In the genomic region with DNA sequence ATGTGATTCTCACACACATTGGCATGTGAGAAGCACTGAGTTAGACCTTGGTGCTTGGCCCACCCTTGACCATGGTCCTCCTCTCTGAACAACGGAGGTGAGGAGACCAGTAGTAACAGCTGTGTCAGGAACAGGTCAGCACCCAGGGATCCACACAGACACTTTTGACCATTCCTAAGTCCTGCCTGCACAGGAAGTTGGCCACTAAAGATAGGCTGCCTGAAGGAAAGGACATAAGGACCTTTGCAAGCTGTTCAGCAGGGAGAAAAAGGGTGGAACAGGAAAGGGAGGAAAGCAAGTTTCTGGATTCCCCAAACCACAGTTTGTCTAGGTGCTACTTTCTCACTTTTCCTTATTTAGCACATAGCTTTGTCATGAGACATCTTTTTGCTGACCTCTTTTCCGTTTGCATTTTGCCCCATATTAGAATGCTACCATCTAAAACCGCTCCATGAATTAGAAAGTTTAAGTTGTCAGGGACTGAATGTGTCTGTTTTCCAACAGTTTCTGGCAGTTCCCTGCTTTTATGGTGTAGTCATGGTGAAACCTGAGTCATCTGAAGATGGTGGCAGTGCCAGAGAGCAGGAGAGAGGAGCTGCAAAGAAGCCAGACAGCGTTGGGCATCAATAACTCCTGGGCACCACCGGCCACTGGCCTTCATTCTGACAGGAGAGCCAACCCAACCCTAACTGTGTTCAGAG, we compare ENCODE assay signal across 8 cellular contexts. TPM values are rescaled to one million over a fixed set of nuclear protein-coding genes. Genes with fewer than 3 reads are reported as not detected.
DNase-seq lines count a peak whose midpoint lies in the region; TF ChIP-seq lines count a peak whose summit lies in the region.

No MANE protein-coding gene starts in this region.

- CTCF ChIA-PET in A673 (lab: Charles Lee): interaction anchor here (0.6 kb wide), 1 partner anchor 1515 kb away, joined by 3 read pairs; no protein-coding TSS in a partner anchor

- TF ChIP-seq CTCF in A673 (conservative IDR thresholded peaks at IDR 0.05; ENCODE audit: low read depth, low read length): no peak
- TF ChIP-seq CTCF in breast epithelium (IDR thresholded peaks at IDR 0.05): no peak

- H3K9me3 ChIP-seq in A673 (ENCODE audit: low read depth, low read length, poor library complexity, severe bottlenecking) (no peaks in the 10 kb centered on the region), HUES64 (ENCODE audit: insufficient read depth, low read depth, low read length) (no peaks in the 10 kb centered on the region; the same call in 1 of the 2 replicates), breast epithelium (no peaks in the 10 kb centered on the region)

- intact Hi-C loops in A673 (cut with micrococcal nuclease; ENCODE audit: unreplicated experiment): no loop called here
- intact Hi-C loops in breast epithelium (cut with DNase I; ENCODE audit: low total_unique reads): no loop called here

- peak overlapping the region; percentile 55 for H3K27ac ChIP-seq in A673 (ENCODE audit: low read depth, low read length, poor library complexity, severe bottlenecking)
- H3K27ac ChIP-seq in HUES64 (ENCODE audit: low read depth, low read length): no peak overlapping the region
- H3K27ac ChIP-seq in breast epithelium: peak overlapping the region in 1 of 2 donors; percentile 33

- H3K9ac ChIP-seq in HUES64 (ENCODE audit: low read depth, low read length): no peak overlapping the region

- BruUV-seq in A673 (replicated peaks; lab: Mats Ljungman, UMichigan): no TSS peak

- no peaks in the 10 kb centered on the region for H3K27me3 ChIP-seq in A673 (replicated peaks; ENCODE audit: insufficient read depth, low read depth, low read length, poor library complexity)
- peaks cover 17% of the 10 kb centered on the region for H3K27me3 ChIP-seq in HUES64 (ENCODE audit: insufficient read depth, low read length)
- H3K27me3 ChIP-seq in breast epithelium: no peaks in the 10 kb centered on the region

- H3K36me3 ChIP-seq in A673 (ENCODE audit: insufficient read depth, low read length, poor library complexity, severe bottlenecking) (no peaks in the 10 kb centered on the region), HUES64 (ENCODE audit: insufficient read depth, low read length) (no peaks in the 10 kb centered on the region), breast epithelium (no peaks in the 10 kb centered on the region)

- WGBS in HUES64: 86% methylated on average over 5 of the region's 5 CpGs

- no peak for TF ChIP-seq POLR2A in breast epithelium (IDR thresholded peaks at IDR 0.05)

- H3K4me3 ChIP-seq in A673 (ENCODE audit: low read depth, low read length, poor library complexity, severe bottlenecking) (peak overlapping the region; percentile 54), HUES64 (ENCODE audit: low read length) (peak overlapping the region; percentile 75; the same call in 1 of the 2 replicates), breast epithelium (peak overlapping the region; percentile 64 to 82 (median 65))

- DNase-seq in A673 (ENCODE audit: low spot score) (no peak), breast epithelium (ENCODE audit: low spot score in 2 of 2) (no peak), medulla oblongata (ENCODE audit: extremely low spot score) (peak; percentile 71), dedifferentiated amniotic fluid mesenchymal stem cell (ENCODE audit: extremely low spot score) (no peak), GDM1 (lab: John Stamatoyannopoulos, UW) (no peak), NCI-H345 treated with DMSO at 0.1 percent for 48 hours (lab: John Stamatoyannopoulos, UW; ENCODE audit: unreplicated experiment) (no peak), germinal center (ENCODE audit: low spot score) (no peak)

- POLR2A ChIA-PET in A673 (lab: Charles Lee; ENCODE audit: low non-redundant PET): no interaction called here

- H3K4me1 ChIP-seq in A673 (ENCODE audit: insufficient read depth, low read length, poor library complexity, severe bottlenecking): peaks cover 5% of the 10 kb centered on the region
- 0 out of 2 replicates have a peak, but pooled peaks cover 9% of the 10 kb centered on the region for H3K4me1 ChIP-seq in HUES64 (ENCODE audit: insufficient read depth, low read length)
- no peaks in the 10 kb centered on the region for H3K4me1 ChIP-seq in breast epithelium

RNA-seq across cellular contexts. Expression of a gene that starts 1.1 kb away (rescaled TPM):
- total RNA-seq in A673 (2021) (8.7 and 8.8 TPM in 2 replicates), breast epithelium (10 to 100 TPM; 10.2 to 16.8 (median 13.3) TPM)
- 1.4 TPM for polyA plus RNA-seq in HUES64 (2013, experiment 1 of 2)
- 1.5 TPM for polyA plus RNA-seq in HUES64 (2013, experiment 2 of 2)

RNA-seq across cellular contexts. Expression of a gene that starts 41.1 kb away (rescaled TPM):
- total RNA-seq in A673 (2021) (6.1 and 9.0 TPM in 2 replicates), breast epithelium (10 to 100 TPM; 28.8 to 35.1 (median 35.0) TPM)
- polyA plus RNA-seq in HUES64 (2013, experiment 1 of 2): 6.3 TPM
- 7.2 TPM for polyA plus RNA-seq in HUES64 (2013, experiment 2 of 2)
